Comparison of ENCODE assay signal across 19 cellular contexts in the genomic region with DNA sequence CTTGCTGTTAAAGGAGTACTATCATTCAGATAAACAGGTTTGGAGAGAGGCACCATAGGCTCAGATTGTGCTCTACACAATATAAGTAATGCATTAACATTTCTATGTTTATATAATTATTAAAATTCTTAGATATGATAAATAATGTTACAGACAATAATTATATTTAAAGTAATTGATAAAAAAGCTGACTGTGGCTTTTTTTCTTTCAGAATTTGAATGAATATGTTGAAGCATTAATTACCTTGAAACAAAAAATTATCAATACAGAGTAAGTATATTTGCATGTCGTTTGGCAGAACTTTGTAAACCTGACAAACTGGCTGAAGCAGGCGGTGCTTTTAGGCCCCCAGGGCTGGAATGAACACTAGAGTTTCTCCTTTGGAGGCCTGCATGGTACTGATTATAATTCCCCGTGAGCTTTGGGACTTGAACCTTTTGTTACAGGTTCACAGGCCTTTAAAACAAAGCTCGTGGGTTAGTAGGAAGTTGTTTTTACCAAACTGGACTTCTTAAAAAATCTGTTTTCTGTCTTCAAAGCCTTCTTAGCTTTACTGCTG. TPM values are rescaled to one million over a fixed set of nuclear protein-coding genes. Genes with fewer than 3 reads are reported as not detected.
DNase-seq lines count a peak whose midpoint lies in the region; ATAC-seq and TF ChIP-seq lines count a peak whose summit lies in the region.
"Had no signal": no experiment of that assay in that cellular context is flagged by ENCODE, and none has a peak within 500 bp of the region (broad histone marks: within the 10 kb centered on the region; RNA-seq: fewer than 3 reads in every experiment).

No MANE protein-coding gene starts in this region.

- H3K27ac ChIP-seq in body of pancreas (peak overlapping the region in 2 of 4 donors; percentile 30 to 62), trophoblast cell (ENCODE audit: low read depth, low read length) (no peak overlapping the region)
- H3K27ac ChIP-seq: RWPE1, SJCRH30 had no signal

- H3K14ac ChIP-seq in trophoblast cell (ENCODE audit: low read length) = no peak overlapping the region

- no peaks in the 10 kb centered on the region for H3K27me3 Mint-ChIP-seq in activated T-cell treated with anti-CD3 and anti-CD28 coated beads, Interleukin-2, amount 50 U/mL, for 4 hours (ENCODE audit: low read depth)

- H3K36me3 ChIP-seq in body of pancreas (replicated peaks in 1 of 2; ENCODE audit: insufficient read depth in 1 of 2, low read depth in 2 of 2) (peaks cover 0 to 5% of the 10 kb centered on the region in 2 donors), trophoblast cell (ENCODE audit: control insufficient read depth in 1 of 2, insufficient read depth in 2 of 2, low read length in 2 of 2) (peaks cover 2 to 5% of the 10 kb centered on the region in 2 experiments)
- H3K36me3 ChIP-seq: SJCRH30 had no signal

- ATAC-seq in body of pancreas = peak; percentile 35
- no peak for ATAC-seq in GM19395 (IDR thresholded peaks at IDR 0.05; ENCODE audit: unreplicated experiment)
- no peak for ATAC-seq in activated T-cell treated with anti-CD3 and anti-CD28 coated beads, Interleukin-2, amount 50 U/mL, for 4 hours
- no peak for ATAC-seq in GM19351 (IDR thresholded peaks at IDR 0.05; ENCODE audit: unreplicated experiment)

- no peak overlapping the region for H2AFZ ChIP-seq in trophoblast cell (ENCODE audit: insufficient read depth, low read length, poor library complexity)

- no peak overlapping the region for H4K12ac ChIP-seq in trophoblast cell (ENCODE audit: low read depth, low read length)

- TF ChIP-seq CTCF in body of pancreas (IDR thresholded peaks at IDR 0.05) = no peak

- no peaks in the 10 kb centered on the region for H3K9me3 Mint-ChIP-seq in activated T-cell treated with anti-CD3 and anti-CD28 coated beads, Interleukin-2, amount 50 U/mL, for 4 hours
- H3K9me3 Mint-ChIP-seq: CD14-positive monocyte had no signal

- H3K4me3 ChIP-seq in body of pancreas = no peak overlapping the region
- no peak overlapping the region for H3K4me3 ChIP-seq in trophoblast cell (ENCODE audit: low read depth, low read length)
- H3K4me3 ChIP-seq: SJCRH30 had no signal

- H4K91ac ChIP-seq in trophoblast cell (ENCODE audit: low read depth, low read length) = no peak overlapping the region

- H3K9ac ChIP-seq in trophoblast cell (ENCODE audit: low read length) = no peak overlapping the region

- H3K18ac ChIP-seq in trophoblast cell (ENCODE audit: low read length) = no peak overlapping the region

- WGBS in body of pancreas, 2 donors = 35 to 39% methylated on average over 4 of the region's 4 CpGs
- WGBS in trophoblast cell (ENCODE audit: extremely low coverage, insufficient coverage, insufficient read length) = no CpG with 5 or more reads among the region's 4 CpGs

- H3K27me3 ChIP-seq in body of pancreas = no peaks in the 10 kb centered on the region
- no peaks in the 10 kb centered on the region for H3K27me3 ChIP-seq in trophoblast cell (ENCODE audit: insufficient read depth, low read length)
- H3K27me3 ChIP-seq: SJCRH30 had no signal

- no peak overlapping the region for H4K8ac ChIP-seq in trophoblast cell (ENCODE audit: low read depth, low read length)

- H2BK5ac ChIP-seq in trophoblast cell (ENCODE audit: low read depth, low read length, poor library complexity) = no peak overlapping the region

- no peak overlapping the region for H3K4me2 ChIP-seq in trophoblast cell (ENCODE audit: low read length)

- peaks cover 6% of the 10 kb centered on the region for H3K4me1 ChIP-seq in body of pancreas
- peaks cover 2 to 5% of the 10 kb centered on the region in 2 experiments for H3K4me1 ChIP-seq in trophoblast cell (ENCODE audit: control insufficient read depth in 1 of 2, insufficient read depth in 2 of 2, low read length in 2 of 2)

- no peak overlapping the region for H3K4ac ChIP-seq in trophoblast cell (ENCODE audit: low read depth, low read length)

- TF ChIP-seq POLR2A in body of pancreas (IDR thresholded peaks at IDR 0.05) = no peak

- peaks cover 11% of the 10 kb centered on the region for H3K36me3 Mint-ChIP-seq in activated T-cell treated with anti-CD3 and anti-CD28 coated beads, Interleukin-2, amount 50 U/mL, for 4 hours (ENCODE audit: insufficient read depth)

- peak; percentile 50 for DNase-seq in ELF-1 (ENCODE audit: low read depth, low spot score)
- DNase-seq in NCI-H1048 (lab: John Stamatoyannopoulos, UW) = peak; percentile 87
- DNase-seq in body of pancreas = no peak
- peak; percentile 42 to 74 for DNase-seq in trophoblast cell
- DNase-seq in activated T-cell treated with anti-CD3 and anti-CD28 coated beads, Interleukin-2, amount 50 U/mL, for 4 hours = no peak
- DNase-seq: ACHN, AML-193, COR-L47, H7, KBM-7, NCI-H146, NCI-H2081, NCI-H2227 treated with DMSO at 0.1 percent for 48 hours, NCI-H524 treated with DMSO at 0.1 percent for 48 hours, SJCRH30 had no signal

- H3K9me3 ChIP-seq in body of pancreas (no peaks in the 10 kb centered on the region), trophoblast cell (ENCODE audit: insufficient read depth, low read depth, low read length) (no peaks in the 10 kb centered on the region)
- H3K9me3 ChIP-seq: SJCRH30 had no signal

- intact Hi-C loops in body of pancreas (cut with DNase I) = no loop called here

- H3K79me1 ChIP-seq in trophoblast cell (ENCODE audit: low read length) = no peaks in the 10 kb centered on the region

- H3K4me1 Mint-ChIP-seq in activated T-cell treated with anti-CD3 and anti-CD28 coated beads, Interleukin-2, amount 50 U/mL, for 4 hours (ENCODE audit: low read depth) = peaks cover 28% of the 10 kb centered on the region

- H2BK120ac ChIP-seq in trophoblast cell (ENCODE audit: insufficient read depth, low read length, poor library complexity) = no peak overlapping the region

- H3K4me3 Mint-ChIP-seq in activated T-cell treated with anti-CD3 and anti-CD28 coated beads, Interleukin-2, amount 50 U/mL, for 4 hours = no peak overlapping the region
- H3K4me3 Mint-ChIP-seq: CD14-positive monocyte had no signal

- no peak overlapping the region for H2BK12ac ChIP-seq in trophoblast cell (ENCODE audit: low read length)

- H3K23ac ChIP-seq in trophoblast cell (ENCODE audit: low read length) = no peak overlapping the region

- H2AK5ac ChIP-seq in trophoblast cell (ENCODE audit: low read length) = no peak overlapping the region

- no peaks in the 10 kb centered on the region for H3K79me2 ChIP-seq in trophoblast cell (ENCODE audit: control insufficient read depth, insufficient read depth, low read length, poor library complexity)

RNA-seq across cellular contexts. Expression of gene ICE1, which starts 13.8 kb away (rescaled TPM):
- total RNA-seq in body of pancreas = 10 to 100 TPM; 13.5 to 15.6 TPM
- polyA plus RNA-seq in trophoblast cell (2013) = 15.4 and 15.9 TPM in 2 replicates
- 10 to 100 TPM; 40.2 to 42.0 (median 41.1) TPM for total RNA-seq in activated T-cell treated with anti-CD3 and anti-CD28 coated beads, Interleukin-2, amount 50 U/mL, for 4 hours

Comparison
In these comparisons a context has a peak if more than half of its experiments do, and no peak if none do; other contexts are left out.
1. DNase-seq: peak in ELF-1 (single experiment), NCI-H1048 (single experiment) and trophoblast cell (2 of 2); none in body of pancreas (0 of 4) and activated T-cell treated with anti-CD3 and anti-CD28 coated beads, Interleukin-2, amount 50 U/mL, for 4 hours (single experiment).